8 cellular contexts compared by ENCODE assay signal in the genomic region with DNA sequence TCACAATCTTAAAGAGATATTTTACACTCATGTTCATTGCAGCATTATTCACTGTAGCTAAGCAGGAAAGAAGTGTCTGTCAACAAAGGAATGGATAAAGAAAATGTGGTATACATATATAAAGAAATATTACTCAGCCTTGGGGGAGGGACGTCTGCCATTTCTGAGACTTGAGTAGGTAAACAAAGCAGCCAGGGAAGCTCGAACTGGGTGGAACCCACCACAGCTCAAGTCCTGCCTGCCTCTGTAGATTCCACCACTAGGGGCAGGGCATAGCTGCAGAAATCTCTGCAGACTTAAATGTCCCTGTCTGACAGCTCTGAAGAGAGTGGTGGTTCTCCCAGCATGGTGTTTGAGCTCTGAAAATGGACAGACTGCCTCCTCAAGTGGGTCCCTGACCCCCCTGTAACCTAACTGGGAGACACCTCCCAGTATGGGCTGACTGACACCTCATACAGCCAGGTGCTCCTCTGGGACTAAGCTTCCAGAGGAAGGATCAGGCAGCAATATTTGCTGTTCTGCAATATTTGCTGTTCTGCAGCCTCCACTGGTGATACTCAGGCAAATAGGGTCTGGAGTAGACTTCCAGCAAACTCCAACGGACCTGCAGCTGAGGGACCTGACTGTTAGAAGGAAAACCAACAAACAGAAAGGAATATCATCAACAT.
DNase-seq lines count a peak whose midpoint lies in the region; ATAC-seq and TF ChIP-seq lines count a peak whose summit lies in the region.
"Not testable (repeated sequence)": the region's sequence is repeated elsewhere in the genome, so short reads cannot be mapped to it uniquely, and the experiment has no call there.

No MANE protein-coding gene starts in this region.

- ATAC-seq in body of pancreas = not testable (repeated sequence)
- ATAC-seq in left lung = peak; percentile 73

- DNase-seq in AML-193 (lab: John Stamatoyannopoulos, UW) (peak; percentile 5 to 10), MG63 (peak; percentile 19), fibroblast of the aortic adventitia (ENCODE audit: low read depth) (peak; percentile 41)
- DNase-seq in GM13976 (ENCODE audit: low spot score); RWPE1 (ENCODE audit: low spot score); body of pancreas; left lung; retinal pigment epithelial cell (ENCODE audit: low read depth): not testable (repeated sequence)

- H3K27me3 ChIP-seq in MG63, body of pancreas, left lung: not testable (repeated sequence)

- TF ChIP-seq CTCF in GM13976 (IDR thresholded peaks at IDR 0.05; ENCODE audit: borderline replicate concordance, control extremely low read depth, extremely low read depth, insufficient read depth, missing control alignments) (peak; percentile 48), RWPE1 (conservative IDR thresholded peaks at IDR 0.05; ENCODE audit: low read depth) (peak; percentile 66), body of pancreas (IDR thresholded peaks at IDR 0.05) (peak in 6 of 7 experiments; percentile 12 to 48 (median 28)), fibroblast of the aortic adventitia (IDR thresholded peaks at IDR 0.05; ENCODE audit: insufficient read depth, low read length) (peak; percentile 73), left lung (IDR thresholded peaks at IDR 0.05) (peak; percentile 63 to 71), retinal pigment epithelial cell (conservative IDR thresholded peaks at IDR 0.05; ENCODE audit: low read depth, low read length) (peak; percentile 64)

- H3K27ac ChIP-seq in RWPE1, body of pancreas, left lung: not testable (repeated sequence)

- TF ChIP-seq POLR2A in body of pancreas (IDR thresholded peaks at IDR 0.05) = not testable (repeated sequence)

- in situ Hi-C loops in GM13976 (cut with MboI; ENCODE audit: low sequenced_read_pairs, unreplicated experiment) = not testable (repeated sequence)

- H3K36me3 ChIP-seq in MG63; body of pancreas (replicated peaks in 1 of 2; ENCODE audit: insufficient read depth in 1 of 2, low read depth in 2 of 2); left lung: not testable (repeated sequence)

- not testable (repeated sequence) for H3K9me3 ChIP-seq in MG63, body of pancreas
- peaks cover 0 to 15% of the 10 kb centered on the region in 2 donors for H3K9me3 ChIP-seq in left lung

- CTCF ChIA-PET in RWPE1 (lab: Yijun Ruan, JAX) = interaction anchor here (0.5 to 1.2 kb wide), 7 partner anchors 9 to 589 kb away, joined by 3 to 5 read pairs (median 3); no protein-coding TSS in a partner anchor

- POLR2A ChIA-PET in RWPE1 (lab: Yijun Ruan, JAX; ENCODE audit: low non-redundant PET) = not testable (repeated sequence)

- H3K4me3 ChIP-seq in MG63; body of pancreas; fibroblast of the aortic adventitia (ENCODE audit: low read depth, low read length); left lung; retinal pigment epithelial cell (ENCODE audit: low read length): not testable (repeated sequence)

- WGBS in body of pancreas, 2 donors = 10 to 12% methylated on average over 3 of the region's 3 CpGs

- intact Hi-C loops in body of pancreas (cut with DNase I); left lung (cut with DNase I): not testable (repeated sequence)

- not testable (repeated sequence) for H3K4me1 ChIP-seq in body of pancreas, left lung
